24 cellular contexts compared by ENCODE assay signal in genomic region chr12:8678661-8679111, GRCh38. TPM values are rescaled to one million over a fixed set of nuclear protein-coding genes. Genes with fewer than 3 reads are reported as not detected.
DNase-seq lines count a peak whose midpoint lies in the region; ATAC-seq and TF ChIP-seq lines count a peak whose summit lies in the region.
"Had no signal": no experiment of that assay in that cellular context is flagged by ENCODE, and none has a peak within 500 bp of the region (broad histone marks: within the 10 kb centered on the region; RNA-seq: fewer than 3 reads in every experiment).

No MANE protein-coding gene starts in this region.

- in situ Hi-C loops in GM23248 (cut with MboI): loop anchor here (25.0 kb wide), 1 partner anchor 359 kb away; no protein-coding TSS in a partner anchor

- intact Hi-C loops in Right ventricle myocardium inferior (cut with DNase I): loop anchor here (5.0 kb wide), 1 partner anchor 374 kb away; no protein-coding TSS in a partner anchor

- H3K27me3 ChIP-seq in GM23248 (replicated peaks; ENCODE audit: insufficient read depth) (no peaks in the 10 kb centered on the region), smooth muscle cell (ENCODE audit: low read depth) (no peaks in the 10 kb centered on the region)
- H3K27me3 ChIP-seq: breast epithelium, pancreas had no signal

- H3K79me2 ChIP-seq in GM23248 (ENCODE audit: insufficient read depth) (no peaks in the 10 kb centered on the region), smooth muscle cell (ENCODE audit: low read depth) (no peaks in the 10 kb centered on the region)

- H3K4me3 ChIP-seq in GM23248 (no peak overlapping the region), smooth muscle cell (no peak overlapping the region)
- H3K4me3 ChIP-seq: breast epithelium, HAP-1, pancreas had no signal

- H3K27ac ChIP-seq in GM23248 (no peak overlapping the region), smooth muscle cell (ENCODE audit: low read depth) (peak overlapping the region; percentile 59)
- H3K27ac ChIP-seq: pancreas had no signal

- H3F3A ChIP-seq in GM23248 (ENCODE audit: insufficient read depth): peaks cover 19% of the 10 kb centered on the region
- peaks cover 10% of the 10 kb centered on the region for H3F3A ChIP-seq in smooth muscle cell (ENCODE audit: low read depth)

- H3K4me2 ChIP-seq in GM23248 (ENCODE audit: unreplicated experiment): no peak overlapping the region
- no peak overlapping the region for H3K4me2 ChIP-seq in smooth muscle cell

- H4K20me1 ChIP-seq in GM23248 (ENCODE audit: insufficient read depth): no peaks in the 10 kb centered on the region
- H4K20me1 ChIP-seq in smooth muscle cell (ENCODE audit: low read depth): no peaks in the 10 kb centered on the region

- ATAC-seq in Right ventricle myocardium inferior: no peak
- ATAC-seq: activated T-helper 17 cell treated with anti-CD3 and anti-CD28 coated beads, Interleukin-2, amount 50 U/mL, for 72 hours; HepG2; left cardiac atrium; pancreas; sciatic nerve; stimulated activated memory B cell treated with anti-CD40 and anti-IgM and Interleukin-4, amounts not matched to agents 10 μg/mL and 1 μg/mL and 100 μg/mL, for 72 hours; T-helper 17 cell had no signal

- H3K9me3 ChIP-seq in GM23248 (ENCODE audit: low read depth) (no peaks in the 10 kb centered on the region), smooth muscle cell (replicated peaks; ENCODE audit: low read depth) (no peaks in the 10 kb centered on the region)
- H3K9me3 ChIP-seq: breast epithelium, HAP-1, pancreas had no signal

- no peaks in the 10 kb centered on the region for H3K36me3 ChIP-seq in GM23248 (ENCODE audit: low read depth)
- no peaks in the 10 kb centered on the region for H3K36me3 ChIP-seq in smooth muscle cell (ENCODE audit: low read depth)
- H3K36me3 ChIP-seq: breast epithelium, HAP-1, pancreas had no signal

- H3K4me1 ChIP-seq in GM23248 (ENCODE audit: insufficient read depth) (peaks cover 18% of the 10 kb centered on the region), smooth muscle cell (ENCODE audit: low read depth) (peaks cover 7% of the 10 kb centered on the region)
- H3K4me1 ChIP-seq: breast epithelium, HAP-1 had no signal

- no peak for TF ChIP-seq CTCF in smooth muscle cell (IDR thresholded peaks at IDR 0.05; ENCODE audit: borderline replicate concordance, insufficient read depth, poor library complexity, severe bottlenecking)

- WGBS in GM23248 (ENCODE audit: low coverage in 1 of 2, low lambda C conversion rate in 2 of 2, missing lambda C conversion rate in 2 of 2), 2 experiments: 67 to 73% methylated on average over 3 of the region's 3 CpGs
- 39% methylated on average over 3 of the region's 3 CpGs for WGBS in smooth muscle cell (ENCODE audit: low lambda C conversion rate)

- peak; percentile 39 for DNase-seq in GM23248
- peak; percentile 85 for DNase-seq in amniotic epithelial cell (ENCODE audit: low read depth)
- peak; percentile 56 for DNase-seq in hepatic stellate cell (ENCODE audit: low spot score)
- DNase-seq in smooth muscle cell (lab: John Stamatoyannopoulos, UW; ENCODE audit: unreplicated experiment): no peak
- DNase-seq in NOMO-1 treated with dmso at 0.1 percent for 144 hours (lab: John Stamatoyannopoulos, UW; ENCODE audit: unreplicated experiment): no peak
- DNase-seq in Right ventricle myocardium inferior (ENCODE audit: missing footprints): no peak
- no peak for DNase-seq in 8988T
- DNase-seq in NCI-H1092 treated with DMSO at 0.1 percent for 48 hours (lab: John Stamatoyannopoulos, UW): no peak
- DNase-seq: activated CD4-positive, alpha-beta T cell treated with anti-CD3 and anti-CD28 coated beads, Interleukin-2, amount 10 ng/mL, durations not matched to agents 24 days and 14 days; activated naive CD8-positive, alpha-beta T cell treated with anti-CD3 and anti-CD28 coated beads for 36 hours; foreskin fibroblast; left cardiac atrium; midbrain; NCI-H1105 treated with DMSO at 0.1 percent for 48 hours; NCI-H526 treated with DMSO at 0.1 percent for 48 hours; pancreas; SHP77 treated with DMSO at 0.1 percent for 48 hours; T-helper 17 cell had no signal

- H3K9me2 ChIP-seq in GM23248 (ENCODE audit: insufficient read depth): no peaks in the 10 kb centered on the region

- no peak overlapping the region for H3K9ac ChIP-seq in GM23248
- H3K9ac ChIP-seq in smooth muscle cell (ENCODE audit: low read depth): no peak overlapping the region

- H2AFZ ChIP-seq in GM23248: no peak overlapping the region
- H2AFZ ChIP-seq in smooth muscle cell (ENCODE audit: low read depth): no peak overlapping the region

RNA-seq across cellular contexts. Expression of gene MFAP5, which starts 16.1 kb away (rescaled TPM):
- 344 and 390 TPM in 2 replicates for total RNA-seq in GM23248 (2014; rRNA removed; shearing (Covaris generic))
- polyA plus RNA-seq in GM23248 (2016; fragmentation: Nextera tagmentation; extraction: Ambion mirVana) (678 and 679 TPM in 2 replicates), smooth muscle cell (33.5 and 92.4 TPM in 2 replicates)
- total RNA-seq in smooth muscle cell (96.5 and 120 TPM in 2 replicates), Right ventricle myocardium inferior (56.0 TPM)
- total RNA-seq: activated CD4-positive, alpha-beta T cell treated with anti-CD3 and anti-CD28 coated beads, Interleukin-2, amount 10 ng/mL, durations not matched to agents 24 days and 14 days; activated naive CD8-positive, alpha-beta T cell treated with anti-CD3 and anti-CD28 coated beads for 36 hours; activated T-helper 17 cell treated with anti-CD3 and anti-CD28 coated beads, Interleukin-2, amount 50 U/mL, for 72 hours; HepG2; T-helper 17 cell had no signal

RNA-seq across cellular contexts. Expression of gene RIMKLB, which starts 19.1 kb away (rescaled TPM):
- 21.9 and 23.2 TPM in 2 replicates for total RNA-seq in GM23248 (2014; rRNA removed; shearing (Covaris generic))
- polyA plus RNA-seq in GM23248 (2016; fragmentation: Nextera tagmentation; extraction: Ambion mirVana) (14.6 and 19.4 TPM in 2 replicates), smooth muscle cell (11.9 and 20.7 TPM in 2 replicates)
- total RNA-seq in smooth muscle cell (32.1 and 46.2 TPM in 2 replicates), Right ventricle myocardium inferior (12.5 TPM)

Comparison
In these comparisons a context has a peak if more than half of its experiments do, and no peak if none do; other contexts are left out.
1. DNase-seq: peak in GM23248 (single experiment), amniotic epithelial cell (single experiment) and hepatic stellate cell (single experiment); none in smooth muscle cell (single experiment), NOMO-1 treated with dmso at 0.1 percent for 144 hours (single experiment), Right ventricle myocardium inferior (single experiment), 8988T (single experiment) and NCI-H1092 treated with DMSO at 0.1 percent for 48 hours (single experiment).